Comparison of ENCODE assay signal across 8 cellular contexts in genomic region chr7:92904292-92905131, GRCh38.
DNase-seq lines count a peak whose midpoint lies in the region; ATAC-seq and TF ChIP-seq lines count a peak whose summit lies in the region.

No MANE protein-coding gene starts in this region.

- intact Hi-C loops in naive thymus-derived CD4-positive, alpha-beta T cell (cut with micrococcal nuclease): loop anchor here (1.0 to 5.0 kb wide), 13 partner anchors 23 to 457 kb away; partner anchors contain the start of genes CDK6 (in 1 of the 2), GATAD1 (in 1 of the 2), PEX1 (in 1 of the 2) and RBM48 (in 1 of the 2)

- peak overlapping the region; percentile 97 for H3K27ac Mint-ChIP-seq in activated naive CD8-positive, alpha-beta T cell
- peak overlapping the region in 2 of 9 donors; percentile 39 to 83 for H3K27ac Mint-ChIP-seq in naive thymus-derived CD4-positive, alpha-beta T cell
- H3K27ac Mint-ChIP-seq in progenitor cell of endocrine pancreas: no peak overlapping the region

- DNase-seq in NCI-H82 (lab: John Stamatoyannopoulos, UW): peak; percentile 5
- no peak for DNase-seq in NCI-H82 treated with DMSO at 0.1 percent for 48 hours (lab: John Stamatoyannopoulos, UW; ENCODE audit: unreplicated experiment)
- DNase-seq in SW 1271 (lab: John Stamatoyannopoulos, UW): peak; percentile 87 to 96
- peak in 8 of 9 donors; percentile 21 to 80 (median 42) for DNase-seq in naive thymus-derived CD4-positive, alpha-beta T cell
- DNase-seq in progenitor cell of endocrine pancreas (ENCODE audit: low spot score, unreplicated experiment): no peak
- DNase-seq in HAP-1 (ENCODE audit: low spot score in 2 of 2): no peak

- no peaks in the 10 kb centered on the region for H3K9me3 ChIP-seq in naive thymus-derived CD4-positive, alpha-beta T cell (ENCODE audit: control insufficient read depth in 2 of 3, low read length in 3 of 3)
- no peaks in the 10 kb centered on the region for H3K9me3 ChIP-seq in HAP-1

- H3K27me3 ChIP-seq in naive thymus-derived CD4-positive, alpha-beta T cell (ENCODE audit: control insufficient read depth in 2 of 2, insufficient read depth in 2 of 2, low read length in 2 of 2): no peaks in the 10 kb centered on the region
- peaks cover 3% of the 10 kb centered on the region; the same call in 1 of the 2 replicates for H3K27me3 ChIP-seq in HAP-1 (ENCODE audit: low read depth)

- CTCF ChIA-PET in naive thymus-derived CD4-positive, alpha-beta T cell (lab: Charles Lee): interaction anchor here (1.2 kb wide), 1 partner anchor 71 kb away, joined by 3 read pairs; no protein-coding TSS in a partner anchor

- POLR2A ChIA-PET in naive thymus-derived CD4-positive, alpha-beta T cell (lab: Charles Lee): no interaction called here

- H3K4me3 ChIP-seq in naive thymus-derived CD4-positive, alpha-beta T cell (ENCODE audit: low read length): no peak overlapping the region
- no peak overlapping the region for H3K4me3 ChIP-seq in HAP-1

- peak overlapping the region; percentile 58 for H3K4me3 Mint-ChIP-seq in activated naive CD8-positive, alpha-beta T cell
- peak overlapping the region in 1 of 10 donors; percentile 44 for H3K4me3 Mint-ChIP-seq in naive thymus-derived CD4-positive, alpha-beta T cell
- H3K4me3 Mint-ChIP-seq in progenitor cell of endocrine pancreas (ENCODE audit: low read depth): no peak overlapping the region

- peaks cover 3% of the 10 kb centered on the region for H3K27me3 Mint-ChIP-seq in activated naive CD8-positive, alpha-beta T cell
- peaks cover 0 to 5% (median 0%) of the 10 kb centered on the region in 5 donors for H3K27me3 Mint-ChIP-seq in naive thymus-derived CD4-positive, alpha-beta T cell
- H3K27me3 Mint-ChIP-seq in progenitor cell of endocrine pancreas: no peaks in the 10 kb centered on the region

- no peak overlapping the region for H3K27ac ChIP-seq in naive thymus-derived CD4-positive, alpha-beta T cell (ENCODE audit: low read depth, low read length)

- H3K4me1 ChIP-seq in naive thymus-derived CD4-positive, alpha-beta T cell (ENCODE audit: control insufficient read depth in 2 of 2, insufficient read depth in 2 of 2, low read length in 2 of 2): peaks cover 0 to 7% of the 10 kb centered on the region in 2 donors
- H3K4me1 ChIP-seq in HAP-1: 0 out of 2 replicates have a peak, but pooled peaks cover under 1% of the 10 kb centered on the region

- ATAC-seq in HG03097 (IDR thresholded peaks at IDR 0.05; ENCODE audit: low FRiP score, unreplicated experiment): peak; percentile 98
- peak; percentile 99 for ATAC-seq in naive thymus-derived CD4-positive, alpha-beta T cell

- H3K4me1 Mint-ChIP-seq in activated naive CD8-positive, alpha-beta T cell (ENCODE audit: low read depth): peaks cover 26% of the 10 kb centered on the region
- H3K4me1 Mint-ChIP-seq in naive thymus-derived CD4-positive, alpha-beta T cell: peaks cover 0 to 23% (median 12%) of the 10 kb centered on the region in 7 donors
- no peaks in the 10 kb centered on the region for H3K4me1 Mint-ChIP-seq in progenitor cell of endocrine pancreas (ENCODE audit: low read depth)

- H3K9me3 Mint-ChIP-seq in activated naive CD8-positive, alpha-beta T cell (ENCODE audit: low read depth): no peaks in the 10 kb centered on the region
- peaks cover 0 to 8% (median 0%) of the 10 kb centered on the region in 11 donors for H3K9me3 Mint-ChIP-seq in naive thymus-derived CD4-positive, alpha-beta T cell
- H3K9me3 Mint-ChIP-seq in progenitor cell of endocrine pancreas (ENCODE audit: low read depth): peaks cover 4% of the 10 kb centered on the region

- no peak for TF ChIP-seq CTCF in progenitor cell of endocrine pancreas (IDR thresholded peaks at IDR 0.05; ENCODE audit: unreplicated experiment)

- in situ Hi-C loops in HAP-1 (cut with MboI; ENCODE audit: low sequenced_read_pairs): no loop called here

- H3K36me3 Mint-ChIP-seq in activated naive CD8-positive, alpha-beta T cell: no peaks in the 10 kb centered on the region
- peaks cover 0 to 20% (median 0%) of the 10 kb centered on the region in 5 donors for H3K36me3 Mint-ChIP-seq in naive thymus-derived CD4-positive, alpha-beta T cell
- H3K36me3 Mint-ChIP-seq in progenitor cell of endocrine pancreas (ENCODE audit: insufficient read depth): no peaks in the 10 kb centered on the region

- H3K36me3 ChIP-seq in naive thymus-derived CD4-positive, alpha-beta T cell (ENCODE audit: control insufficient read depth in 2 of 3, insufficient read depth in 3 of 3, low read length in 3 of 3): no peaks in the 10 kb centered on the region
- no peaks in the 10 kb centered on the region for H3K36me3 ChIP-seq in HAP-1 (replicated peaks)

Comparison
In these comparisons a context has a peak if more than half of its experiments do, and no peak if none do; other contexts are left out.
1. DNase-seq: peak in NCI-H82 (single experiment), SW 1271 (2 of 2) and naive thymus-derived CD4-positive, alpha-beta T cell (8 of 9); none in NCI-H82 treated with DMSO at 0.1 percent for 48 hours (single experiment), progenitor cell of endocrine pancreas (single experiment) and HAP-1 (0 of 2).